Comparison of ENCODE assay signal across 8 cellular contexts in genomic region chr16:22297114-22297870, GRCh38. TPM values are rescaled to one million over a fixed set of nuclear protein-coding genes. Genes with fewer than 3 reads are reported as not detected.
DNase-seq lines count a peak whose midpoint lies in the region; ATAC-seq and TF ChIP-seq lines count a peak whose summit lies in the region.

TSS of gene POLR3E (plus strand) at chr16:22297409. CDS start at chr16:22302969, 5,560 bp downstream.

- 0 to 1% (median 0%) methylated on average over 49 to 76 of the region's 76 CpGs for WGBS in adipose tissue, 3 donors
- 0 to 1% methylated on average over 11 to 27 of the region's 76 CpGs for WGBS in upper lobe of left lung, 2 donors

- peaks cover 0 to 2% (median 0%) of the 10 kb centered on the region in 4 donors for H3K36me3 ChIP-seq in upper lobe of left lung

- peak; percentile 89 for ATAC-seq in HG02798 (IDR thresholded peaks at IDR 0.05; ENCODE audit: poor library complexity, unreplicated experiment)
- peak; percentile 98 to 100 for ATAC-seq in upper lobe of left lung (ENCODE audit: low FRiP score in 2 of 2)

- H3K27ac ChIP-seq in adipose tissue (ENCODE audit: low read depth, low read length) = peak within 1 kb of the TSS; percentile 71
- H3K27ac ChIP-seq in upper lobe of left lung = peak within 1 kb of the TSS; percentile 89 to 93 (median 92)

- TF ChIP-seq EP300 in upper lobe of left lung (IDR thresholded peaks at IDR 0.05) = no peak

- TF ChIP-seq CTCF in GM12875 (IDR thresholded peaks at IDR 0.05; ENCODE audit: borderline replicate concordance, insufficient read depth, low read depth, low read length) (peak; percentile 91), upper lobe of left lung (IDR thresholded peaks at IDR 0.05) (peak; percentile 87 to 100 (median 98))

- H3K27me3 ChIP-seq in upper lobe of left lung = no peaks in the 10 kb centered on the region

- peak within 1 kb of the TSS; percentile 73 for H3K4me3 ChIP-seq in GM12875 (ENCODE audit: low read depth, low read length)
- H3K4me3 ChIP-seq in upper lobe of left lung = peak within 1 kb of the TSS; percentile 45 to 81 (median 70)

- DNase-seq in NCI-H1436 (lab: John Stamatoyannopoulos, UW) (peak; percentile 95), T follicular helper cell (ENCODE audit: low read depth) (peak; percentile 100), cardiac septum (ENCODE audit: low spot score) (peak; percentile 100), posterior cingulate gyrus (peak; percentile 96 to 100 (median 98)), upper lobe of left lung (peak; percentile 100)

- peaks cover 18 to 31% (median 23%) of the 10 kb centered on the region in 4 donors for H3K4me1 ChIP-seq in upper lobe of left lung

- intact Hi-C loops in cardiac septum (cut with DNase I) (loop anchor here (1.0 to 5.0 kb wide), 3 partner anchors 91 to 295 kb away; partner anchors contain the start of genes EEF2K and PDZD9), posterior cingulate gyrus (cut with DNase I) (loop anchor here (1.0 to 5.0 kb wide), 4 partner anchors 91 to 290 kb away; partner anchors contain the start of genes EEF2K and MOSMO)

- no peaks in the 10 kb centered on the region for H3K9me3 ChIP-seq in upper lobe of left lung

- TF ChIP-seq POLR2A in upper lobe of left lung (IDR thresholded peaks at IDR 0.05) = peak in 3 of 4 donors; percentile 25 to 76 (median 45)

RNA-seq across cellular contexts. Expression of gene POLR3E, which starts in this region (rescaled TPM):
- polyA plus RNA-seq in adipose tissue = 10 to 100 TPM; 19.1 to 29.3 (median 24.3) TPM
- total RNA-seq in cardiac septum (32.7 TPM), upper lobe of left lung (10 to 100 TPM; 27.0 to 91.1 (median 47.0) TPM)

Comparison
In these comparisons a context has a peak if more than half of its experiments do, and no peak if none do; other contexts are left out.
1. Peak in every context shown above with its lines: DNase-seq, ATAC-seq, H3K4me3 ChIP-seq and H3K27ac ChIP-seq.